In genomic region chr20:38217791-38218565, GRCh38 we compare ENCODE assay signal across 10 cellular contexts. TPM values are rescaled to one million over a fixed set of nuclear protein-coding genes. Genes with fewer than 3 reads are reported as not detected.
A peak's percentile ranks its signal among the peaks of the same experiment; 100 is the strongest.
DNase-seq lines count a peak whose midpoint lies in the region; ATAC-seq, FAIRE-seq and TF ChIP-seq lines count a peak whose summit lies in the region.
"Had no signal": no experiment of that assay in that cellular context is flagged by ENCODE, and none has a peak within 500 bp of the region (broad histone marks: within the 10 kb centered on the region; RNA-seq: fewer than 3 reads in every experiment).

No MANE protein-coding gene starts in this region.

- peaks cover 8% of the 10 kb centered on the region; the same call in 1 of the 2 replicates for H4K20me1 ChIP-seq in K562 (replicated peaks; ENCODE audit: control insufficient read depth, insufficient read depth, low read length)

- POLR2A ChIA-PET in K562 (lab: Yijun Ruan, JAX): interaction anchor here (0.6 kb wide), 1 partner anchor 854 kb away, joined by 3 read pairs; no protein-coding TSS in a partner anchor

- H3K79me2 ChIP-seq in K562 (ENCODE audit: control insufficient read depth, insufficient read depth, low read length): no peaks in the 10 kb centered on the region

- no peaks in the 10 kb centered on the region for H3K9me1 ChIP-seq in K562 (ENCODE audit: control insufficient read depth, insufficient read depth, low read length)

- H3K9ac ChIP-seq in K562 (ENCODE audit: insufficient read depth in 1 of 2, low read depth in 2 of 2, low read length in 2 of 2): no peak overlapping the region

- DNase-seq in NCI-H2171 treated with DMSO at 0.1 percent for 48 hours (lab: John Stamatoyannopoulos, UW) (peak; percentile 36), NCI-H2171 (lab: John Stamatoyannopoulos, UW) (no peak), K562 (ENCODE audit: extremely low read depth in 1 of 4, low spot score in 3 of 4) (peak in 3 of 4 experiments; percentile 55 to 56 (median 55)), iris pigment epithelial cell (ENCODE audit: low read depth) (peak; percentile 92), vagina (ENCODE audit: extremely low spot score in 2 of 2) (no peak), globus pallidus (ENCODE audit: low spot score) (no peak)
- DNase-seq: activated effector memory CD4-positive, alpha-beta T cell treated with Interleukin-2 at 50 U/mL for 16 hours had no signal

- peaks cover 0 to 24% of the 10 kb centered on the region in 2 experiments; a peak in 2 of 5 replicates for H3K4me1 ChIP-seq in K562 (replicated peaks in 1 of 2; ENCODE audit: control insufficient read depth in 2 of 2, insufficient read depth in 2 of 2, low read length in 2 of 2)
- peaks cover 17% of the 10 kb centered on the region for H3K4me1 ChIP-seq in vagina

- intact Hi-C loops in K562 (cut with micrococcal nuclease) (no loop called here), vagina (cut with DNase I) (loop anchor here (5.0 kb wide), 1 partner anchor 51 kb away; the partner anchor contains the start of gene TGM2)

- no peak overlapping the region for H3K27ac ChIP-seq in K562 (ENCODE audit: extremely low read depth, low read depth, low read length)
- peak overlapping the region; percentile 74 for H3K27ac ChIP-seq in vagina
- H3K27ac ChIP-seq: 22Rv1 had no signal

- H3K27me3 ChIP-seq in K562 (ENCODE audit: control insufficient read depth in 2 of 2, insufficient read depth in 2 of 2, low read length in 2 of 2) (peaks cover 6 to 49% of the 10 kb centered on the region in 2 experiments; a peak in 4 of 5 replicates), vagina (no peaks in the 10 kb centered on the region)

- TF ChIP-seq POLR2A in K562 (conservative IDR thresholded peaks at IDR 0.05): no peak
- no peak for TF ChIP-seq POLR2A in vagina (IDR thresholded peaks at IDR 0.05)

- peak; percentile 64 for FAIRE-seq in K562 (lab: Jason Lieb, UNC)

- H3K4me3 ChIP-seq in K562: no peak overlapping the region
- no peak overlapping the region for H3K4me3 ChIP-seq in vagina

- H3K9me3 ChIP-seq in K562 (replicated peaks; ENCODE audit: control insufficient read depth, insufficient read depth, low read depth, low read length) (no peaks in the 10 kb centered on the region), vagina (no peaks in the 10 kb centered on the region)

- H3K4me2 ChIP-seq in K562 (ENCODE audit: insufficient read depth, low read length): no peak overlapping the region

- no peak for TF ChIP-seq EP300 in K562 (IDR thresholded peaks at IDR 0.05; ENCODE audit: low read length)

- TF ChIP-seq CTCF in K562 (IDR thresholded peaks at IDR 0.05 in 2 of 3, conservative IDR thresholded peaks at IDR 0.05 in 1 of 3; ENCODE audit: insufficient read depth in 2 of 3, low read depth in 1 of 3, low read length in 3 of 3) (no peak), vagina (IDR thresholded peaks at IDR 0.05) (no peak)

- CTCF ChIA-PET in K562 (lab: Yijun Ruan, JAX; ENCODE audit: low intra/inter-chr PET ratio): interaction anchor here (1.4 kb wide), 1 partner anchor 160 kb away, joined by 5 read pairs; no protein-coding TSS in a partner anchor

- 7% methylated on average over 14 of the region's 15 CpGs for WGBS in K562 (ENCODE audit: insufficient coverage, low coverage, missing lambda C conversion rate)

- in situ Hi-C loops in K562 (cut with MboI): loop anchor here (10.0 kb wide), 1 partner anchor 323 kb away; no protein-coding TSS in a partner anchor

- BruUV-seq in K562 (replicated peaks; lab: Mats Ljungman, UMichigan): no TSS peak

- H2AFZ ChIP-seq in K562 (ENCODE audit: low read depth, low read length): no peak overlapping the region

- ATAC-seq in K562 (no peak), HG03025 (IDR thresholded peaks at IDR 0.05; ENCODE audit: low FRiP score, unreplicated experiment) (no peak), HG02981 (IDR thresholded peaks at IDR 0.05; ENCODE audit: unreplicated experiment) (no peak)

- H3K36me3 ChIP-seq in K562 (ENCODE audit: control insufficient read depth, insufficient read depth, low read length) (no peaks in the 10 kb centered on the region), vagina (no peaks in the 10 kb centered on the region)

- TF ChIP-seq RAD21 in K562 (CRISPR knock-in tag; conservative IDR thresholded peaks at IDR 0.05 in 1 of 2, IDR thresholded peaks at IDR 0.05 in 1 of 2): no peak

TF ChIP-seq in K562, 482 proteins besides CTCF, POLR2A, EP300 and RAD21:
- no peak for TF ChIP-seq ZNF232 (CRISPR knock-in tag; IDR thresholded peaks at IDR 0.05)
- TF ChIP-seq EGR1 (conservative IDR thresholded peaks at IDR 0.05): peak; percentile 81
- TF ChIP-seq FOSL1 (tag; conservative IDR thresholded peaks at IDR 0.05): peak; percentile 76
- peak in 1 of 2 experiments; percentile 45; a peak in 1 of 4 replicates for TF ChIP-seq RCOR1 (IDR thresholded peaks at IDR 0.05; ENCODE audit: borderline replicate concordance in 1 of 2, low read depth in 2 of 2, low read length in 2 of 2)
- peak; percentile 28; the same call in 1 of the 2 replicates for TF ChIP-seq JUND (IDR thresholded peaks at IDR 0.05; ENCODE audit: borderline replicate concordance, low read depth, low read length)
- no peak for TF ChIP-seq JUND (tag; IDR thresholded peaks at IDR 0.05; ENCODE audit: borderline replicate concordance, low read depth, low read length)
- TF ChIP-seq VEZF1 (CRISPR knock-in tag; IDR thresholded peaks at IDR 0.05): 0 out of 2 replicates have a peak, but pooled peaks have one; percentile 17
- no peak for TF ChIP-seq ESRRA (IDR thresholded peaks at IDR 0.05; ENCODE audit: borderline replicate concordance, low read depth)

RNA-seq across cellular contexts. Expression of gene KIAA1755, which starts 42.6 kb away (rescaled TPM):
- not detected in 2 replicates for total RNA-seq in K562 (2011; cell fraction: chromatin; rRNA removed; ENCODE audit: low replicate concordance)
- not detected in 2 replicates for total RNA-seq in K562 (2011; cell fraction: nucleolus; rRNA removed)
- total RNA-seq in K562 (2011; cell fraction: nucleoplasm; rRNA removed): not detected in 2 replicates
- total RNA-seq in K562 (2014; rRNA removed): not detected in 2 replicates
- total RNA-seq in K562 (2014; rRNA removed; fragmentation: Illumina TruSeq; extraction: Trizol): not detected in 2 replicates
- total RNA-seq in K562 (2015; rRNA removed; fragmentation: Illumina TruSeq; extraction: Trizol): not detected in 2 replicates
- not detected in 2 replicates for total RNA-seq in K562 (2021)
- not detected in 2 replicates for polyA plus RNA-seq in K562 (2011; rRNA removed)
- polyA plus RNA-seq in K562 (2011; cell fraction: cytosol; rRNA removed): not detected in 2 replicates
- not detected in 2 replicates for polyA plus RNA-seq in K562 (2011; cell fraction: nucleus; rRNA removed)
- polyA plus RNA-seq in K562 (2012): 0.11 TPM in 1 of 2 replicates, not detected in the other
- polyA plus RNA-seq in K562 (2014; fragmentation: Illumina TruSeq; extraction: Trizol): not detected in 2 replicates
- not detected for polyA plus RNA-seq in K562 (2014; fragmentation: Nextera tagmentation; extraction: Ambion mirVana)
- polyA plus RNA-seq in K562 (2014; rRNA removed): 0.12 TPM in 1 of 2 replicates, not detected in the other
- not detected in 2 replicates for polyA minus RNA-seq in K562 (2011; rRNA and poly(A)+ RNA removed)
- polyA minus RNA-seq in K562 (2011; cell fraction: cytosol; rRNA and poly(A)+ RNA removed): not detected in 2 replicates
- polyA minus RNA-seq in K562 (2011; cell fraction: nucleus; rRNA and poly(A)+ RNA removed): not detected in 2 replicates
- total RNA-seq in vagina: 2.7 TPM

RNA-seq across cellular contexts. Expression of gene TGM2, which starts 52.9 kb away (rescaled TPM):
- total RNA-seq in K562 (2011; cell fraction: chromatin; rRNA removed; ENCODE audit: low replicate concordance): 34.9 and 72.8 TPM in 2 replicates
- total RNA-seq in K562 (2011; cell fraction: nucleolus; rRNA removed): 45.9 and 47.5 TPM in 2 replicates
- total RNA-seq in K562 (2011; cell fraction: nucleoplasm; rRNA removed): 36.4 and 37.1 TPM in 2 replicates
- 48.3 and 61.2 TPM in 2 replicates for total RNA-seq in K562 (2014; rRNA removed)
- 17.4 and 22.0 TPM in 2 replicates for total RNA-seq in K562 (2014; rRNA removed; fragmentation: Illumina TruSeq; extraction: Trizol)
- 20.4 and 21.0 TPM in 2 replicates for total RNA-seq in K562 (2015; rRNA removed; fragmentation: Illumina TruSeq; extraction: Trizol)
- 78.5 and 82.3 TPM in 2 replicates for total RNA-seq in K562 (2021)
- polyA plus RNA-seq in K562 (2011; rRNA removed): 35.3 and 37.6 TPM in 2 replicates
- polyA plus RNA-seq in K562 (2011; cell fraction: cytosol; rRNA removed): 31.6 and 76.0 TPM in 2 replicates
- 26.4 and 54.7 TPM in 2 replicates for polyA plus RNA-seq in K562 (2011; cell fraction: nucleus; rRNA removed)
- polyA plus RNA-seq in K562 (2012): 47.9 and 85.2 TPM in 2 replicates
- 55.1 and 56.7 TPM in 2 replicates for polyA plus RNA-seq in K562 (2014; fragmentation: Illumina TruSeq; extraction: Trizol)
- 1 to 10 TPM; 5.5 TPM for polyA plus RNA-seq in K562 (2014; fragmentation: Nextera tagmentation; extraction: Ambion mirVana)
- polyA plus RNA-seq in K562 (2014; rRNA removed): 43.9 and 48.0 TPM in 2 replicates
- polyA minus RNA-seq in K562 (2011; rRNA and poly(A)+ RNA removed): 21.4 and 54.6 TPM in 2 replicates
- 46.4 and 51.2 TPM in 2 replicates for polyA minus RNA-seq in K562 (2011; cell fraction: cytosol; rRNA and poly(A)+ RNA removed)
- polyA minus RNA-seq in K562 (2011; cell fraction: nucleus; rRNA and poly(A)+ RNA removed): 18.8 and 21.4 TPM in 2 replicates
- 92.8 TPM for total RNA-seq in vagina

Comparison
In these comparisons a context has a peak if more than half of its experiments do, and no peak if none do; other contexts are left out.
1. DNase-seq: peak in NCI-H2171 treated with DMSO at 0.1 percent for 48 hours (single experiment), K562 (3 of 4) and iris pigment epithelial cell (single experiment); none in NCI-H2171 (single experiment), vagina (0 of 2) and globus pallidus (single experiment).